ENCODE assay signal across 26 cellular contexts in the genomic region with DNA sequence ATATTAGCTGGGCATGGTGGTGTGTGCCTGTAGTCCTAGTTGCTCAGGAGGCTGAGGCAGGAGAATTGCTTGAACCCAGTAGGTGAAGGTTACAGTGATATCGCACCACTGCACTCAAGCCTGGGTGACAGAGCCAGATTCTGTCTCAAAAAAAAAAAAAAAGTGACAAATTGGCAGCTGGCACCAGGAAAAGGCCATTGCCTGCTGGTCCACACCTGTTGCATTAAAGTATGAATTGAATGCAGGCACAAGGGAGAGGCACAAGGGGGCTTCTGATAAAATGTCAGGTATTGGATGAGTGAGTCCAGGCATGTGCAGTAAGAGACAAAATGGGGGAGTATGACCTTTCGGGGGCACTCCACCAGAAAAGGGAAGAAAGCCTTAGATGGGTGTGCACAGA. TPM values are rescaled to one million over a fixed set of nuclear protein-coding genes. Genes with fewer than 3 reads are reported as not detected.
"Had no signal": no experiment of that assay in that cellular context is flagged by ENCODE, and none has a peak within 500 bp of the region (broad histone marks: within the 10 kb centered on the region; RNA-seq: fewer than 3 reads in every experiment).

No MANE protein-coding gene starts in this region.

- H3K27me3 Mint-ChIP-seq: activated CD4-positive, alpha-beta T cell treated with anti-CD3 and anti-CD28 coated beads for 36 hours; activated naive CD8-positive, alpha-beta T cell had no signal

- DNase-seq: activated CD4-positive, alpha-beta memory T cell treated with anti-CD3 and anti-CD28 coated beads, Interleukin-2, amount 10 ng/mL, durations not matched to agents 7 days and 5 days; activated CD4-positive, alpha-beta T cell treated with anti-CD3 and anti-CD28 coated beads for 36 hours; activated CD4-positive, alpha-beta T cell treated with anti-CD3 and anti-CD28 coated beads, Interleukin-2, amount 50 U/mL, for 1 hour; activated gamma-delta T cell; activated naive CD4-positive, alpha-beta T cell treated with anti-CD3 and anti-CD28 coated beads for 36 hours; activated T-cell treated with anti-CD3 and anti-CD28 coated beads for 4 hours; activated T-cell treated with anti-CD3 and anti-CD28 coated beads, Interleukin-2, amount 50 U/mL, for 48 hours; amygdala; Kasumi-1; KBM-7; NCI-H1105 treated with DMSO at 0.1 percent for 48 hours; NCI-H1436 treated with DMSO at 0.1 percent for 48 hours; NCI-H2029; NCI-H748 treated with DMSO at 0.1 percent for 48 hours; T-helper 1 cell; WERI-Rb-1 had no signal

- H3K36me3 ChIP-seq: WERI-Rb-1 had no signal

- H3K4me1 Mint-ChIP-seq: activated CD4-positive, alpha-beta memory T cell treated with anti-CD3 and anti-CD28 coated beads, Interleukin-2, amount 10 ng/mL, durations not matched to agents 7 days and 5 days; activated CD4-positive, alpha-beta T cell treated with anti-CD3 and anti-CD28 coated beads for 36 hours; activated T-helper 17 cell treated with anti-CD3 and anti-CD28 coated beads, Interleukin-2, amount 50 U/mL, for 72 hours; brain; central memory CD8-positive, alpha-beta T cell had no signal

- H3K4me3 ChIP-seq: SK-N-MC had no signal

- H3K27ac ChIP-seq: SK-N-MC, WERI-Rb-1 had no signal

- H3K9me3 Mint-ChIP-seq: activated CD4-positive, alpha-beta memory T cell treated with anti-CD3 and anti-CD28 coated beads, Interleukin-2, amount 10 ng/mL, durations not matched to agents 7 days and 5 days; activated naive CD4-positive, alpha-beta T cell treated with anti-CD3 and anti-CD28 coated beads for 36 hours; activated T-helper 17 cell treated with anti-CD3 and anti-CD28 coated beads, Interleukin-2, amount 50 U/mL, for 72 hours; brain; central memory CD8-positive, alpha-beta T cell had no signal

- H3K4me3 Mint-ChIP-seq: activated CD4-positive, alpha-beta memory T cell treated with anti-CD3 and anti-CD28 coated beads, Interleukin-2, amount 10 ng/mL, durations not matched to agents 7 days and 5 days; activated CD4-positive, alpha-beta T cell treated with anti-CD3 and anti-CD28 coated beads for 36 hours; activated naive CD4-positive, alpha-beta T cell treated with anti-CD3 and anti-CD28 coated beads for 36 hours; activated naive CD8-positive, alpha-beta T cell; activated T-helper 17 cell treated with anti-CD3 and anti-CD28 coated beads, Interleukin-2, amount 50 U/mL, for 72 hours; brain; central memory CD8-positive, alpha-beta T cell had no signal

- H3K36me3 Mint-ChIP-seq: activated naive CD8-positive, alpha-beta T cell; brain had no signal

- H3K27ac Mint-ChIP-seq: activated CD4-positive, alpha-beta memory T cell treated with anti-CD3 and anti-CD28 coated beads, Interleukin-2, amount 10 ng/mL, durations not matched to agents 7 days and 5 days; activated CD4-positive, alpha-beta T cell treated with anti-CD3 and anti-CD28 coated beads for 36 hours; activated naive CD4-positive, alpha-beta T cell treated with anti-CD3 and anti-CD28 coated beads for 36 hours; activated naive CD8-positive, alpha-beta T cell; activated T-helper 17 cell treated with anti-CD3 and anti-CD28 coated beads, Interleukin-2, amount 50 U/mL, for 72 hours had no signal

- ATAC-seq: activated CD4-positive, alpha-beta T cell treated with anti-CD3 and anti-CD28 coated beads for 36 hours; activated T-helper 17 cell treated with anti-CD3 and anti-CD28 coated beads, Interleukin-2, amount 50 U/mL, for 72 hours; Right ventricle myocardium inferior had no signal

RNA-seq across cellular contexts. Expression of a gene that starts 31.5 kb away (rescaled TPM):
- total RNA-seq: activated CD4-positive, alpha-beta memory T cell treated with anti-CD3 and anti-CD28 coated beads, Interleukin-2, amount 10 ng/mL, durations not matched to agents 7 days and 5 days; activated CD8-positive, alpha-beta memory T cell treated with anti-CD3 and anti-CD28 coated beads for 36 hours; activated naive CD4-positive, alpha-beta T cell treated with anti-CD3 and anti-CD28 coated beads for 36 hours; activated T-helper 17 cell treated with anti-CD3 and anti-CD28 coated beads, Interleukin-2, amount 50 U/mL, for 72 hours; RPMI7951; T-helper 2 cell treated with Interferon-gamma antibody and Interleukin-4, amounts not matched to agents 100 ng/mL and 5 ng/mL, for 36 hours had no signal

RNA-seq across cellular contexts. Expression of a gene that starts 31.9 kb away (rescaled TPM):
- total RNA-seq: astrocyte, Right ventricle myocardium inferior had no signal

RNA-seq across cellular contexts. Expression of a gene that starts 40.1 kb away (rescaled TPM):
- total RNA-seq: activated T-helper 17 cell treated with anti-CD3 and anti-CD28 coated beads, Interleukin-2, amount 50 U/mL, for 72 hours; Right ventricle myocardium inferior; RPMI7951 had no signal
